Comparison of ENCODE assay signal across 9 cellular contexts in genomic region chr12:47190271-47190750, GRCh38.
A peak's percentile ranks its signal among the peaks of the same experiment; 100 is the strongest.
DNase-seq lines count a peak whose midpoint lies in the region; ATAC-seq, FAIRE-seq and TF ChIP-seq lines count a peak whose summit lies in the region.
"Had no signal": no experiment of that assay in that cellular context is flagged by ENCODE, and none has a peak within 500 bp of the region (broad histone marks: within the 10 kb centered on the region; RNA-seq: fewer than 3 reads in every experiment).

No MANE protein-coding gene starts in this region.

- H3K36me3 Mint-ChIP-seq in activated naive CD4-positive, alpha-beta T cell treated with anti-CD3 and anti-CD28 coated beads, Interleukin-2, amount 50 U/mL, for 24 hours = peaks cover 34% of the 10 kb centered on the region
- H3K36me3 Mint-ChIP-seq in naive thymus-derived CD4-positive, alpha-beta T cell = peaks cover 9 to 46% (median 38%) of the 10 kb centered on the region in 5 donors

- H3K27me3 Mint-ChIP-seq in activated naive CD4-positive, alpha-beta T cell treated with anti-CD3 and anti-CD28 coated beads, Interleukin-2, amount 50 U/mL, for 24 hours = no peaks in the 10 kb centered on the region
- H3K27me3 Mint-ChIP-seq in naive thymus-derived CD4-positive, alpha-beta T cell = no peaks in the 10 kb centered on the region

- POLR2A ChIA-PET in naive thymus-derived CD4-positive, alpha-beta T cell (lab: Charles Lee) = interaction anchor here (1.2 to 10.6 kb wide), 2 partner anchors 10 to 25 kb away, joined by 3 to 173 read pairs; no protein-coding TSS in a partner anchor

- ATAC-seq in naive thymus-derived CD4-positive, alpha-beta T cell = no peak
- ATAC-seq in HG03354 (IDR thresholded peaks at IDR 0.05; ENCODE audit: poor library complexity, severe bottlenecking, unreplicated experiment) = no peak

- no peaks in the 10 kb centered on the region for H3K36me3 ChIP-seq in naive thymus-derived CD4-positive, alpha-beta T cell (ENCODE audit: control insufficient read depth in 2 of 3, insufficient read depth in 3 of 3, low read length in 3 of 3)

- peak overlapping the region; percentile 97 for H3K27ac Mint-ChIP-seq in activated naive CD4-positive, alpha-beta T cell treated with anti-CD3 and anti-CD28 coated beads, Interleukin-2, amount 50 U/mL, for 24 hours
- peak overlapping the region; percentile 81 to 98 (median 93) for H3K27ac Mint-ChIP-seq in naive thymus-derived CD4-positive, alpha-beta T cell

- peak overlapping the region; percentile 61 for H3K27ac ChIP-seq in naive thymus-derived CD4-positive, alpha-beta T cell (ENCODE audit: low read depth, low read length)

- CTCF ChIA-PET in naive thymus-derived CD4-positive, alpha-beta T cell (lab: Charles Lee) = no interaction called here

- H3K4me1 Mint-ChIP-seq in activated naive CD4-positive, alpha-beta T cell treated with anti-CD3 and anti-CD28 coated beads, Interleukin-2, amount 50 U/mL, for 24 hours = peaks cover 94% of the 10 kb centered on the region
- H3K4me1 Mint-ChIP-seq in naive thymus-derived CD4-positive, alpha-beta T cell = peaks cover 69 to 98% (median 93%) of the 10 kb centered on the region in 7 donors

- intact Hi-C loops in naive thymus-derived CD4-positive, alpha-beta T cell (cut with micrococcal nuclease) = loop anchor here (1.0 to 5.0 kb wide), 5 partner anchors 8 to 517 kb away; partner anchors contain the start of gene RPAP3 (in 1 of the 2)

- H3K4me3 Mint-ChIP-seq in activated naive CD4-positive, alpha-beta T cell treated with anti-CD3 and anti-CD28 coated beads, Interleukin-2, amount 50 U/mL, for 24 hours = peak overlapping the region; percentile 89
- peak overlapping the region; percentile 42 to 87 (median 76) for H3K4me3 Mint-ChIP-seq in naive thymus-derived CD4-positive, alpha-beta T cell

- H3K9me3 ChIP-seq in naive thymus-derived CD4-positive, alpha-beta T cell (ENCODE audit: control insufficient read depth in 2 of 3, low read length in 3 of 3) = no peaks in the 10 kb centered on the region

- H3K9me3 Mint-ChIP-seq in activated naive CD4-positive, alpha-beta T cell treated with anti-CD3 and anti-CD28 coated beads, Interleukin-2, amount 50 U/mL, for 24 hours = peaks cover 14% of the 10 kb centered on the region
- H3K9me3 Mint-ChIP-seq in naive thymus-derived CD4-positive, alpha-beta T cell = peaks cover 0 to 8% (median 0%) of the 10 kb centered on the region in 11 donors

- no peak for DNase-seq in GM12891 (ENCODE audit: insufficient read length, low spot score)
- peak; percentile 62 to 66 for DNase-seq in Kasumi-1 (lab: John Stamatoyannopoulos, UW)
- no peak for DNase-seq in naive thymus-derived CD4-positive, alpha-beta T cell
- no peak for DNase-seq in amniotic stem cell (lab: John Stamatoyannopoulos, UW)
- no peak for DNase-seq in DMS153 treated with DMSO at 0.1 percent for 48 hours (lab: John Stamatoyannopoulos, UW; ENCODE audit: unreplicated experiment)
- no peak for DNase-seq in activated CD4-positive, CD25-positive, alpha-beta regulatory T cell (lab: John Stamatoyannopoulos, UW)
- DNase-seq: nucleus accumbens had no signal

- peaks cover 52 to 77% of the 10 kb centered on the region in 2 donors for H3K4me1 ChIP-seq in naive thymus-derived CD4-positive, alpha-beta T cell (ENCODE audit: control insufficient read depth in 2 of 2, insufficient read depth in 2 of 2, low read length in 2 of 2)

- H3K4me3 ChIP-seq in naive thymus-derived CD4-positive, alpha-beta T cell (ENCODE audit: low read length) = no peak overlapping the region

- peak; percentile 82 for FAIRE-seq in GM12891 (lab: Jason Lieb, UNC)

- no peak for TF ChIP-seq POLR2A in GM12891 (IDR thresholded peaks at IDR 0.05; ENCODE audit: low read depth, low read length)

- no peaks in the 10 kb centered on the region for H3K27me3 ChIP-seq in naive thymus-derived CD4-positive, alpha-beta T cell (ENCODE audit: control insufficient read depth in 2 of 2, insufficient read depth in 2 of 2, low read length in 2 of 2)

TF ChIP-seq in GM12891, 5 proteins besides CTCF, POLR2A, EP300 and RAD21:
- TF ChIP-seq TAF1 (IDR thresholded peaks at IDR 0.05; ENCODE audit: low read depth, low read length) (no peak), POU2F2 (IDR thresholded peaks at IDR 0.05; ENCODE audit: low read depth, low read length) (peak; percentile 57; the same call in 1 of the 2 replicates), PAX5 (IDR thresholded peaks at IDR 0.05; ENCODE audit: insufficient read depth, low read length, severe bottlenecking) (no peak), POLR2AphosphoS5 (IDR thresholded peaks at IDR 0.05; ENCODE audit: low read depth, low read length) (no peak), SPI1 (IDR thresholded peaks at IDR 0.05; ENCODE audit: low read depth, low read length) (peak; percentile 66)

Comparison
In these comparisons a context has a peak if more than half of its experiments do, and no peak if none do; other contexts are left out.
1. DNase-seq: peak in Kasumi-1 (2 of 2); none in GM12891 (single experiment), naive thymus-derived CD4-positive, alpha-beta T cell (0 of 9), amniotic stem cell (single experiment), DMS153 treated with DMSO at 0.1 percent for 48 hours (single experiment) and activated CD4-positive, CD25-positive, alpha-beta regulatory T cell (0 of 4).